Comparison of ENCODE assay signal across 8 cellular contexts in genomic region chr7:1664711-1665591, GRCh38. TPM values are rescaled to one million over a fixed set of nuclear protein-coding genes. Genes with fewer than 3 reads are reported as not detected.
DNase-seq lines count a peak whose midpoint lies in the region; ATAC-seq and TF ChIP-seq lines count a peak whose summit lies in the region.

No MANE protein-coding gene starts in this region.

- H2BK120ac ChIP-seq in neuronal stem cell (ENCODE audit: low read depth, low read length): no peak overlapping the region

- no peak overlapping the region for H4K91ac ChIP-seq in neuronal stem cell (ENCODE audit: low read depth, low read length, poor library complexity)

- H3K4me1 ChIP-seq in neuronal stem cell (ENCODE audit: control insufficient read depth in 2 of 2, insufficient read depth in 1 of 2, low read depth in 1 of 2, low read length in 2 of 2) (peaks cover 19 to 20% of the 10 kb centered on the region in 2 donors), testis (peaks cover 21% of the 10 kb centered on the region)

- DNase-seq in NCI-H2196 (lab: John Stamatoyannopoulos, UW; ENCODE audit: unreplicated experiment): peak; percentile 72
- DNase-seq in NCI-H2196 treated with DMSO at 0.1 percent for 48 hours (lab: John Stamatoyannopoulos, UW; ENCODE audit: unreplicated experiment): no peak
- DNase-seq in NCI-H524 treated with DMSO at 0.1 percent for 48 hours (lab: John Stamatoyannopoulos, UW): peak; percentile 16
- DNase-seq in activated T-helper 1 cell treated with Interleukin-2 at 50 U/mL for 16 hours (ENCODE audit: low read depth): peak; percentile 18
- peak; percentile 28 to 79 for DNase-seq in foreskin fibroblast
- peak; percentile 88 for DNase-seq in neuronal stem cell (ENCODE audit: low spot score)
- DNase-seq in testis: peak; percentile 72

- no peak overlapping the region for H2BK5ac ChIP-seq in neuronal stem cell (ENCODE audit: low read length)

- H3K27me3 ChIP-seq in neuronal stem cell (ENCODE audit: control insufficient read depth in 3 of 3, insufficient read depth in 3 of 3, low read depth in 1 of 3, low read length in 3 of 3): peaks cover 0 to 36% (median 5%) of the 10 kb centered on the region in 3 experiments
- no peaks in the 10 kb centered on the region for H3K27me3 ChIP-seq in testis

- H3K36me3 ChIP-seq in neuronal stem cell (replicated peaks in 1 of 2; ENCODE audit: control insufficient read depth in 2 of 2, insufficient read depth in 2 of 2, low read length in 2 of 2): no peaks in the 10 kb centered on the region
- no peaks in the 10 kb centered on the region for H3K36me3 ChIP-seq in testis (ENCODE audit: low read depth, missing control alignments)

- H3K4ac ChIP-seq in neuronal stem cell (ENCODE audit: low read length): no peak overlapping the region

- peak overlapping the region; percentile 94 for H3K4me2 ChIP-seq in neuronal stem cell (ENCODE audit: insufficient read depth, low read length, poor library complexity, severe bottlenecking)

- peak; percentile 66 for TF ChIP-seq CTCF in foreskin fibroblast (IDR thresholded peaks at IDR 0.05; ENCODE audit: low read depth, low read length)
- peak; percentile 50 to 90 (median 74) for TF ChIP-seq CTCF in testis (IDR thresholded peaks at IDR 0.05)

- peaks cover 2% of the 10 kb centered on the region for H3K79me1 ChIP-seq in neuronal stem cell (ENCODE audit: low read depth, low read length)

- H3K23ac ChIP-seq in neuronal stem cell (ENCODE audit: low read depth, low read length, poor library complexity): no peak overlapping the region

- H2AK5ac ChIP-seq in neuronal stem cell (ENCODE audit: low read depth, low read length): no peak overlapping the region

- no peak overlapping the region for H3K9ac ChIP-seq in neuronal stem cell (ENCODE audit: low read depth, low read length, poor library complexity)

- intact Hi-C loops in testis (cut with DNase I; ENCODE audit: low total_unique reads): no loop called here

- H2BK12ac ChIP-seq in neuronal stem cell (ENCODE audit: low read length): peak overlapping the region; percentile 73

- no peak overlapping the region for H4K8ac ChIP-seq in neuronal stem cell (ENCODE audit: low read depth, low read length)

- no CpG with 5 or more reads among the region's 101 CpGs for WGBS in neuronal stem cell (ENCODE audit: extremely low coverage in 2 of 2, insufficient read length in 2 of 2, insufficient replicate concordance in 1 of 2), 2 donors
- 0 to 2% methylated on average over 18 to 95 of the region's 101 CpGs for WGBS in testis, 2 donors

- H3K14ac ChIP-seq in neuronal stem cell (ENCODE audit: low read length): no peak overlapping the region

- H3K9me3 ChIP-seq in neuronal stem cell (replicated peaks in 1 of 2; ENCODE audit: control insufficient read depth in 2 of 2, insufficient read depth in 1 of 2, low read depth in 1 of 2, low read length in 2 of 2) (no peaks in the 10 kb centered on the region), testis (no peaks in the 10 kb centered on the region)

- H3K4me3 ChIP-seq in foreskin fibroblast (ENCODE audit: low read depth in 1 of 2, low read length in 2 of 2) (peak overlapping the region; percentile 62 to 69), neuronal stem cell (ENCODE audit: low read length in 2 of 2) (peak overlapping the region; percentile 71 to 83), testis (peak overlapping the region; percentile 39 to 47)

- peak overlapping the region; percentile 89 for H2BK15ac ChIP-seq in neuronal stem cell (ENCODE audit: low read length)

- no peak for TF ChIP-seq POLR2A in testis (IDR thresholded peaks at IDR 0.05)

- peak overlapping the region; percentile 95 for H2AFZ ChIP-seq in neuronal stem cell (ENCODE audit: low read length)

- peak overlapping the region; percentile 97 for H3K18ac ChIP-seq in neuronal stem cell (ENCODE audit: low read length)

- no peak for ATAC-seq in GM18861 (IDR thresholded peaks at IDR 0.05; ENCODE audit: unreplicated experiment)

- no peak overlapping the region for H3K27ac ChIP-seq in neuronal stem cell (replicated peaks; ENCODE audit: low read length)
- H3K27ac ChIP-seq in testis: no peak overlapping the region

RNA-seq across cellular contexts. Expression of gene ELFN1, which starts 5.1 kb away (rescaled TPM):
- 15.6 TPM for polyA plus RNA-seq in neuronal stem cell (2013, experiment 1 of 2)
- 16.3 TPM for polyA plus RNA-seq in neuronal stem cell (2013, experiment 2 of 2)
- total RNA-seq in testis: 1 to 10 TPM; 2.8 to 3.2 TPM
- 2.3 TPM for polyA plus RNA-seq in testis (ENCODE audit: insufficient read depth, low read depth, low replicate concordance)
